In the genomic region with DNA sequence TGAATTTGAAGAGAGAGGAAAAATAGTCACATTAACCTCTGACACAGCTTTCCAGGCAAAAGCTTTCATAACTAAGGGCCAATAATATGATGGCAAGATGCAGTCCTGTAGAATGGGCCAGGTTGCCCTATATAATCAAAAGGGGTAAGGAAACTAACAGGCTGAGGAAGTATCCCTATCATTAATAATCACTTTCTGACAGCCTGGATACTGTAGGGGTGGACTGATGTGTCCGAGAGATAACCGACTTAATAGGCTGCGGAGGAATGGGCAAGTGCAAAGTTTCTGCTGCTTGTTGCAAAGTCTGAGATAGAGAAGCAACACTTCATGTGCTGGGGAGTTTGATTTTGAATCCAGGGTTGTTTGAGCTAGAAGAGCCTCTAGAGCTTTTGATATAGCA, we compare ENCODE assay signal across 26 cellular contexts.
"Had no signal": no experiment of that assay in that cellular context is flagged by ENCODE, and none has a peak within 500 bp of the region (broad histone marks: within the 10 kb centered on the region; RNA-seq: fewer than 3 reads in every experiment).

No MANE protein-coding gene starts in this region.

- H3K9me3 ChIP-seq: esophagus squamous epithelium, gastrocnemius medialis, left lung, lower lobe of right lung, mucosa of descending colon had no signal

- H3K4me1 ChIP-seq: esophagus squamous epithelium, gastrocnemius medialis, heart right ventricle, left lung, lower lobe of right lung had no signal

- FAIRE-seq: endometrium, islet of Langerhans, keratinocyte had no signal

- H3K36me3 ChIP-seq: esophagus squamous epithelium, gastrocnemius medialis, heart right ventricle, left lung, lower lobe of right lung had no signal

- DNase-seq: cortex of kidney; effector CD8-positive, alpha-beta T cell; effector memory CD8-positive, alpha-beta T cell; endodermal cell; erythroblast; esophagus squamous epithelium; foreskin fibroblast; foreskin melanocyte; gastrocnemius medialis; glutamatergic neuron; head of caudate nucleus; heart right ventricle; hippocampal formation; left cardiac atrium; left lung; left ventricle myocardium superior; lower lobe of right lung; mesenchymal stem cell; mucosa of descending colon; naive B cell; naive thymus-derived CD8-positive, alpha-beta T cell had no signal

- ATAC-seq: effector memory CD8-positive, alpha-beta T cell; esophagus mucosa; gastrocnemius medialis; heart right ventricle; left cardiac atrium; left lung; left ventricle myocardium superior; lower lobe of right lung; mucosa of descending colon; naive thymus-derived CD8-positive, alpha-beta T cell had no signal

- H3K27ac ChIP-seq: epithelial cell of prostate, esophagus squamous epithelium, gastrocnemius medialis, heart right ventricle, left lung, lower lobe of right lung had no signal

- H3K4me3 ChIP-seq: esophagus squamous epithelium, gastrocnemius medialis, heart right ventricle, left lung, lower lobe of right lung, mucosa of descending colon had no signal

- H3K27me3 ChIP-seq: esophagus squamous epithelium had no signal
